In genomic region chr3:157464283-157464682, GRCh38 we compare ENCODE assay signal across 1 cellular context.
TF ChIP-seq lines count a peak whose summit lies in the region.

No MANE protein-coding gene starts in this region.

TF ChIP-seq in SK-N-SH treated with all-trans-retinoic acid at 6 μM for 48 hours, 23 proteins besides CTCF, POLR2A, EP300 and RAD21 (continued from another document):
- TF ChIP-seq PATZ1 (CRISPR knock-in tag; IDR thresholded peaks at IDR 0.05; ENCODE audit: borderline replicate concordance), result no peak
- no peak for TF ChIP-seq ZC3H10 (CRISPR knock-in tag; IDR thresholded peaks at IDR 0.05)
- TF ChIP-seq ZFP30 (CRISPR knock-in tag; IDR thresholded peaks at IDR 0.05), result no peak
- TF ChIP-seq CSDC2 (CRISPR knock-in tag; IDR thresholded peaks at IDR 0.05), result no peak
- TF ChIP-seq SNAI2 (CRISPR knock-in tag; IDR thresholded peaks at IDR 0.05), result no peak
- no peak for TF ChIP-seq OSR1 (CRISPR knock-in tag; IDR thresholded peaks at IDR 0.05)
- no peak for TF ChIP-seq ARNTL (CRISPR knock-in tag; IDR thresholded peaks at IDR 0.05; ENCODE audit: borderline replicate concordance, low read depth)
- TF ChIP-seq ZNF565 (CRISPR knock-in tag; conservative IDR thresholded peaks at IDR 0.05; ENCODE audit: low read depth), result no peak
- no peak for TF ChIP-seq CREB5 (CRISPR knock-in tag; IDR thresholded peaks at IDR 0.05; ENCODE audit: low read depth)
- no peak for TF ChIP-seq POU6F1 (CRISPR knock-in tag; IDR thresholded peaks at IDR 0.05; ENCODE audit: borderline replicate concordance, low read depth)
- TF ChIP-seq GLIS3 (CRISPR knock-in tag; IDR thresholded peaks at IDR 0.05), result no peak
- no peak for TF ChIP-seq ZFP3 (CRISPR knock-in tag; IDR thresholded peaks at IDR 0.05)
